24 cellular contexts compared by ENCODE assay signal in genomic region chr10:112778579-112778978, GRCh38.
DNase-seq lines count a peak whose midpoint lies in the region; ATAC-seq, FAIRE-seq and TF ChIP-seq lines count a peak whose summit lies in the region.
"Had no signal": no experiment of that assay in that cellular context is flagged by ENCODE, and none has a peak within 500 bp of the region (broad histone marks: within the 10 kb centered on the region; RNA-seq: fewer than 3 reads in every experiment).

No MANE protein-coding gene starts in this region.

- no peak overlapping the region for H3K4me3 Mint-ChIP-seq in activated naive CD8-positive, alpha-beta T cell treated with anti-CD3 and anti-CD28 coated beads for 36 hours
- H3K4me3 Mint-ChIP-seq: activated B cell treated with CpG ODN at 0.5 μM for 24 hours; activated CD8-positive, alpha-beta T cell treated with anti-CD3 and anti-CD28 coated beads, Interleukin-2, amount 10 ng/mL, durations not matched to agents 7 days and 5 days; activated naive CD8-positive, alpha-beta T cell treated with anti-CD3 and anti-CD28 coated beads, Interleukin-2, amount 10 ng/mL, durations not matched to agents 7 days and 5 days had no signal

- FAIRE-seq in A549 (lab: Jason Lieb, UNC) (no peak), RCC 7860 (lab: Jason Lieb, UNC) (peak; percentile 46), frontal cortex (lab: Jason Lieb, UNC) (no peak)
- FAIRE-seq: G401.6, H1 had no signal

- no peak for DNase-seq in A549 (ENCODE audit: low read depth in 1 of 2, low spot score in 1 of 2)
- DNase-seq in RCC 7860 (ENCODE audit: low spot score) = peak; percentile 22
- peak; percentile 20 for DNase-seq in fibroblast of pulmonary artery (ENCODE audit: low read depth)
- no peak for DNase-seq in omental fat pad (ENCODE audit: low spot score)
- no peak for DNase-seq in activated naive CD8-positive, alpha-beta T cell treated with anti-CD3 and anti-CD28 coated beads for 36 hours
- no peak for DNase-seq in NCI-H2196 (lab: John Stamatoyannopoulos, UW; ENCODE audit: unreplicated experiment)
- no peak for DNase-seq in GM20000 (ENCODE audit: low spot score)
- no peak for DNase-seq in frontal cortex (ENCODE audit: low spot score in 2 of 2)
- DNase-seq: activated B cell treated with CpG ODN at 0.5 μM for 24 hours; activated CD8-positive, alpha-beta T cell treated with anti-CD3 and anti-CD28 coated beads, Interleukin-2, amount 10 ng/mL, durations not matched to agents 7 days and 5 days; activated naive CD8-positive, alpha-beta T cell treated with anti-CD3 and anti-CD28 coated beads, Interleukin-2, amount 10 ng/mL, durations not matched to agents 7 days and 5 days; activated T-cell treated with anti-CD3 and anti-CD28 coated beads, Interleukin-2, amount 50 U/mL, for 48 hours; C1 segment of cervical spinal cord; erythroblast; Kasumi-1; NCI-H526 treated with DMSO at 0.1 percent for 48 hours; occipital lobe; SJCRH30; stimulated activated CD4-positive, alpha-beta T cell treated with anti-CD3 and anti-CD28 coated beads, Interleukin-1b, Interleukin-23, amount 100 ng/mL, for 48 hours; stomach; upper lobe of right lung had no signal

- H3K4me1 Mint-ChIP-seq in activated naive CD8-positive, alpha-beta T cell treated with anti-CD3 and anti-CD28 coated beads for 36 hours = no peaks in the 10 kb centered on the region
- H3K4me1 Mint-ChIP-seq: activated B cell treated with CpG ODN at 0.5 μM for 24 hours had no signal

- TF ChIP-seq CTCF in A549 (IDR thresholded peaks at IDR 0.05) = no peak
- no peak for TF ChIP-seq CTCF in fibroblast of pulmonary artery (IDR thresholded peaks at IDR 0.05; ENCODE audit: low read length, missing control alignments)
- no peak for TF ChIP-seq CTCF in omental fat pad (IDR thresholded peaks at IDR 0.05)
- TF ChIP-seq CTCF in GM20000 (IDR thresholded peaks at IDR 0.05; ENCODE audit: extremely low read depth, missing control alignments) = no peak

- CTCF ChIA-PET in A549 (lab: Yijun Ruan, JAX) = interaction anchor here (0.6 to 1.3 kb wide), 4 partner anchors 14 to 202 kb away, joined by 3 read pairs; no protein-coding TSS in a partner anchor

- H3K9me3 Mint-ChIP-seq in activated naive CD8-positive, alpha-beta T cell treated with anti-CD3 and anti-CD28 coated beads for 36 hours = no peaks in the 10 kb centered on the region
- H3K9me3 Mint-ChIP-seq: activated B cell treated with CpG ODN at 0.5 μM for 24 hours; activated naive CD8-positive, alpha-beta T cell treated with anti-CD3 and anti-CD28 coated beads, Interleukin-2, amount 10 ng/mL, durations not matched to agents 7 days and 5 days had no signal

- TF ChIP-seq POLR2A in A549 (IDR thresholded peaks at IDR 0.05; ENCODE audit: low read length) = no peak

- TF ChIP-seq EP300 in A549 (IDR thresholded peaks at IDR 0.05) = no peak

- peaks cover 11% of the 10 kb centered on the region for H3K36me3 Mint-ChIP-seq in activated naive CD8-positive, alpha-beta T cell treated with anti-CD3 and anti-CD28 coated beads for 36 hours

- H3K9me3 ChIP-seq in A549 = no peaks in the 10 kb centered on the region
- H3K9me3 ChIP-seq: breast epithelium, SJCRH30, stomach, upper lobe of right lung had no signal

- H3K4me2 ChIP-seq in A549 = peak overlapping the region; percentile 16; the same call in 1 of the 3 replicates

- H3K4me3 ChIP-seq in A549 (no peak overlapping the region), fibroblast of pulmonary artery (replicated peaks; ENCODE audit: low read depth, low read length) (no peak overlapping the region)
- H3K4me3 ChIP-seq: breast epithelium, SJCRH30, stomach, upper lobe of right lung had no signal

- POLR2A ChIA-PET in A549 (lab: Yijun Ruan, JAX) = no interaction called here

- TF ChIP-seq RAD21 in A549 (conservative IDR thresholded peaks at IDR 0.05 in 1 of 2, IDR thresholded peaks at IDR 0.05 in 1 of 2) = no peak

- peaks cover 23% of the 10 kb centered on the region; the same call in 2 of the 3 replicates for H3K4me1 ChIP-seq in A549

- no peaks in the 10 kb centered on the region for H3K27me3 Mint-ChIP-seq in activated naive CD8-positive, alpha-beta T cell treated with anti-CD3 and anti-CD28 coated beads for 36 hours
- H3K27me3 Mint-ChIP-seq: activated B cell treated with CpG ODN at 0.5 μM for 24 hours; activated naive CD8-positive, alpha-beta T cell treated with anti-CD3 and anti-CD28 coated beads, Interleukin-2, amount 10 ng/mL, durations not matched to agents 7 days and 5 days had no signal

- H3K27ac Mint-ChIP-seq in activated naive CD8-positive, alpha-beta T cell treated with anti-CD3 and anti-CD28 coated beads for 36 hours = no peak overlapping the region
- H3K27ac Mint-ChIP-seq: activated B cell treated with CpG ODN at 0.5 μM for 24 hours; activated CD8-positive, alpha-beta T cell treated with anti-CD3 and anti-CD28 coated beads, Interleukin-2, amount 10 ng/mL, durations not matched to agents 7 days and 5 days; activated naive CD8-positive, alpha-beta T cell treated with anti-CD3 and anti-CD28 coated beads, Interleukin-2, amount 10 ng/mL, durations not matched to agents 7 days and 5 days had no signal

- ATAC-seq in A549 (no peak), omental fat pad (ENCODE audit: low FRiP score) (peak; percentile 37)
- ATAC-seq: activated CD8-positive, alpha-beta T cell treated with anti-CD3 and anti-CD28 coated beads, Interleukin-2, amount 10 ng/mL, durations not matched to agents 7 days and 5 days; upper lobe of right lung had no signal

- H3K27ac ChIP-seq in A549 = no peak overlapping the region
- H3K27ac ChIP-seq: SJCRH30, upper lobe of right lung had no signal

TF ChIP-seq in A549, 52 proteins besides CTCF, POLR2A, EP300 and RAD21:
- no peak for TF ChIP-seq POLR2AphosphoS2 (conservative IDR thresholded peaks at IDR 0.05; ENCODE audit: low read length)
- no peak for TF ChIP-seq SREBF2 (IDR thresholded peaks at IDR 0.05)
- TF ChIP-seq, protein P1, sequence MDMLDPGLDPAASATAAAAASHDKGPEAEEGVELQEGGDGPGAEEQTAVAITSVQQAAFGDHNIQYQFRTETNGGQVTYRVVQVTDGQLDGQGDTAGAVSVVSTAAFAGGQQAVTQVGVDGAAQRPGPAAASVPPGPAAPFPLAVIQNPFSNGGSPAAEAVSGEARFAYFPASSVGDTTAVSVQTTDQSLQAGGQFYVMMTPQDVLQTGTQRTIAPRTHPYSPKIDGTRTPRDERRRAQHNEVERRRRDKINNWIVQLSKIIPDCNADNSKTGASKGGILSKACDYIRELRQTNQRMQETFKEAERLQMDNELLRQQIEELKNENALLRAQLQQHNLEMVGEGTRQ (IDR thresholded peaks at IDR 0.05) = no peak
- no peak for TF ChIP-seq NPAS2 (CRISPR knock-in tag; IDR thresholded peaks at IDR 0.05; ENCODE audit: borderline replicate concordance)
- no peak for TF ChIP-seq TFCP2L1 (CRISPR knock-in tag; IDR thresholded peaks at IDR 0.05)
- TF ChIP-seq HOXB5 (CRISPR knock-in tag; IDR thresholded peaks at IDR 0.05) = no peak
- no peak for TF ChIP-seq REST (IDR thresholded peaks at IDR 0.05)
- TF ChIP-seq CHD2 (IDR thresholded peaks at IDR 0.05; ENCODE audit: low read length, partially characterized antibody) = no peak
- no peak for TF ChIP-seq EHF (CRISPR knock-in tag; IDR thresholded peaks at IDR 0.05)
- TF ChIP-seq HEYL (CRISPR knock-in tag; IDR thresholded peaks at IDR 0.05) = no peak
- no peak for TF ChIP-seq HDAC2 (IDR thresholded peaks at IDR 0.05)
- TF ChIP-seq FOXS1 (CRISPR knock-in tag; IDR thresholded peaks at IDR 0.05) = no peak
- TF ChIP-seq TP53 (CRISPR knock-in tag; IDR thresholded peaks at IDR 0.05) = no peak
- no peak for TF ChIP-seq ZNF302 (CRISPR knock-in tag; IDR thresholded peaks at IDR 0.05)

Comparison
In these comparisons a context has a peak if more than half of its experiments do, and no peak if none do; other contexts are left out.
1. DNase-seq: peak in RCC 7860 (single experiment) and fibroblast of pulmonary artery (single experiment); none in A549 (0 of 2), omental fat pad (single experiment), activated naive CD8-positive, alpha-beta T cell treated with anti-CD3 and anti-CD28 coated beads for 36 hours (single experiment), NCI-H2196 (single experiment), GM20000 (single experiment) and frontal cortex (0 of 2).